ENCODE assay signal across 1 cellular context in genomic region chr7:128941323-128941890, GRCh38.
TF ChIP-seq lines count a peak whose summit lies in the region.

No MANE protein-coding gene starts in this region.

TF ChIP-seq in K562, 482 proteins besides CTCF, POLR2A, EP300 and RAD21:
- TF ChIP-seq CBX3 (IDR thresholded peaks at IDR 0.05; ENCODE audit: borderline replicate concordance in 1 of 2, low read length in 2 of 2) (no peak), MTA2 (IDR thresholded peaks at IDR 0.05; ENCODE audit: low read depth) (no peak), BRF1 (IDR thresholded peaks at IDR 0.05; ENCODE audit: borderline replicate concordance, extremely low read depth, insufficient read length) (no peak), ZHX1 (conservative IDR thresholded peaks at IDR 0.05; ENCODE audit: low read length) (no peak), NFIC (IDR thresholded peaks at IDR 0.05) (no peak), SP1 (CRISPR knock-in tag; IDR thresholded peaks at IDR 0.05) (no peak), LEF1 (IDR thresholded peaks at IDR 0.05) (no peak), FOXJ2 (tag; IDR thresholded peaks at IDR 0.05) (no peak), HBP1 (CRISPR knock-in tag; IDR thresholded peaks at IDR 0.05) (no peak)
